In genomic region chr3:50450135-50450911, GRCh38 we compare ENCODE assay signal across 8 cellular contexts. TPM values are rescaled to one million over a fixed set of nuclear protein-coding genes. Genes with fewer than 3 reads are reported as not detected.
A peak's percentile ranks its signal among the peaks of the same experiment; 100 is the strongest.
DNase-seq lines count a peak whose midpoint lies in the region; ATAC-seq and TF ChIP-seq lines count a peak whose summit lies in the region.

No MANE protein-coding gene starts in this region.

- H3K27me3 ChIP-seq in MG63, result no peaks in the 10 kb centered on the region
- no peaks in the 10 kb centered on the region for H3K27me3 ChIP-seq in thyroid gland
- H3K27me3 ChIP-seq in SJCRH30, result no peaks in the 10 kb centered on the region

- peaks cover 14% of the 10 kb centered on the region for H3K4me1 Mint-ChIP-seq in activated T-cell treated with anti-CD3 and anti-CD28 coated beads, Interleukin-2, amount 50 U/mL, for 4 hours (ENCODE audit: low read depth)
- peaks cover 27% of the 10 kb centered on the region for H3K4me1 Mint-ChIP-seq in progenitor cell of endocrine pancreas (ENCODE audit: low read depth)

- no peak for TF ChIP-seq CTCF in fibroblast of pulmonary artery (IDR thresholded peaks at IDR 0.05; ENCODE audit: low read length, missing control alignments)
- no peak for TF ChIP-seq CTCF in thyroid gland (IDR thresholded peaks at IDR 0.05)
- no peak for TF ChIP-seq CTCF in progenitor cell of endocrine pancreas (IDR thresholded peaks at IDR 0.05; ENCODE audit: unreplicated experiment)

- 7 to 23% methylated on average over 18 to 27 of the region's 29 CpGs for WGBS in thyroid gland, 2 donors

- peak; percentile 83 to 84 for ATAC-seq in activated T-cell treated with anti-CD3 and anti-CD28 coated beads, Interleukin-2, amount 50 U/mL, for 4 hours

- H3K27me3 Mint-ChIP-seq in activated T-cell treated with anti-CD3 and anti-CD28 coated beads, Interleukin-2, amount 50 U/mL, for 4 hours (ENCODE audit: low read depth), result no peaks in the 10 kb centered on the region
- peaks cover 37% of the 10 kb centered on the region for H3K27me3 Mint-ChIP-seq in progenitor cell of endocrine pancreas

- H3K9me3 ChIP-seq in MG63 (no peaks in the 10 kb centered on the region), thyroid gland (no peaks in the 10 kb centered on the region), SJCRH30 (replicated peaks) (no peaks in the 10 kb centered on the region)

- H3K4me3 ChIP-seq in MG63 (no peak overlapping the region), fibroblast of pulmonary artery (replicated peaks; ENCODE audit: low read depth, low read length) (no peak overlapping the region), thyroid gland (replicated peaks in 1 of 3) (no peak overlapping the region), SJCRH30 (no peak overlapping the region)

- H3K9me3 Mint-ChIP-seq in activated T-cell treated with anti-CD3 and anti-CD28 coated beads, Interleukin-2, amount 50 U/mL, for 4 hours, result no peaks in the 10 kb centered on the region
- H3K9me3 Mint-ChIP-seq in progenitor cell of endocrine pancreas (ENCODE audit: low read depth), result no peaks in the 10 kb centered on the region

- peak overlapping the region; percentile 66 to 87 (median 84) for H3K27ac ChIP-seq in thyroid gland
- H3K27ac ChIP-seq in SJCRH30, result no peak overlapping the region

- no peak overlapping the region for H3K27ac Mint-ChIP-seq in progenitor cell of endocrine pancreas

- no peaks in the 10 kb centered on the region for H3K36me3 Mint-ChIP-seq in activated T-cell treated with anti-CD3 and anti-CD28 coated beads, Interleukin-2, amount 50 U/mL, for 4 hours (ENCODE audit: insufficient read depth)
- H3K36me3 Mint-ChIP-seq in progenitor cell of endocrine pancreas (ENCODE audit: insufficient read depth), result no peaks in the 10 kb centered on the region

- H3K36me3 ChIP-seq in MG63 (no peaks in the 10 kb centered on the region), thyroid gland (no peaks in the 10 kb centered on the region), SJCRH30 (no peaks in the 10 kb centered on the region)

- intact Hi-C loops in thyroid gland (cut with DNase I), result no loop called here

- peak overlapping the region; percentile 72 for H3K4me3 Mint-ChIP-seq in activated T-cell treated with anti-CD3 and anti-CD28 coated beads, Interleukin-2, amount 50 U/mL, for 4 hours
- H3K4me3 Mint-ChIP-seq in progenitor cell of endocrine pancreas (ENCODE audit: low read depth), result no peak overlapping the region

- peak in 1 of 2 donors; percentile 27 for TF ChIP-seq POLR2A in thyroid gland (IDR thresholded peaks at IDR 0.05)

- H3K4me1 ChIP-seq in thyroid gland, result peaks cover 15% of the 10 kb centered on the region in 2 donors
- peaks cover 10% of the 10 kb centered on the region; the same call in 1 of the 2 replicates for H3K4me1 ChIP-seq in SJCRH30

- DNase-seq in MG63 (peak; percentile 52), fibroblast of pulmonary artery (ENCODE audit: low read depth) (peak; percentile 37), pons (ENCODE audit: low spot score) (peak; percentile 28), thyroid gland (peak; percentile 87 to 91), progenitor cell of endocrine pancreas (ENCODE audit: low spot score, unreplicated experiment) (no peak), NCI-H345 (lab: John Stamatoyannopoulos, UW) (no peak), SJCRH30 (no peak)
- DNase-seq in activated T-cell treated with anti-CD3 and anti-CD28 coated beads, Interleukin-2, amount 50 U/mL, for 4 hours, result peak; percentile 49

RNA-seq across cellular contexts. Expression of gene CACNA2D2, which starts 53.1 kb away (rescaled TPM):
- not detected in 2 replicates for total RNA-seq in MG63 (2014; rRNA removed; shearing (Covaris generic); ENCODE audit: low replicate concordance)
- under 1 TPM; 0.35 to 0.90 (median 0.58) TPM for total RNA-seq in activated T-cell treated with anti-CD3 and anti-CD28 coated beads, Interleukin-2, amount 50 U/mL, for 4 hours
- total RNA-seq in thyroid gland (1 to 10 TPM; 1.5 to 3.3 (median 2.9) TPM), progenitor cell of endocrine pancreas (5.5 and 6.9 TPM in 2 replicates)
- total RNA-seq in SJCRH30 (2014; rRNA removed; shearing (Covaris generic)), result not detected in 2 replicates

Comparison
In these comparisons a context has a peak if more than half of its experiments do, and no peak if none do; other contexts are left out.
1. DNase-seq: peak in MG63 (single experiment), activated T-cell treated with anti-CD3 and anti-CD28 coated beads, Interleukin-2, amount 50 U/mL, for 4 hours (single experiment), fibroblast of pulmonary artery (single experiment), pons (single experiment) and thyroid gland (2 of 2); none in progenitor cell of endocrine pancreas (single experiment), NCI-H345 (single experiment) and SJCRH30 (0 of 2).